ENCODE assay signal across 1 cellular context in genomic region chr17:45293413-45294211, GRCh38.
TF ChIP-seq lines count a peak whose summit lies in the region.

No MANE protein-coding gene starts in this region.

TF ChIP-seq in HepG2, 621 proteins besides CTCF, POLR2A, EP300 and RAD21 (continued from another document and continues in another):
- TF ChIP-seq, protein P1, sequence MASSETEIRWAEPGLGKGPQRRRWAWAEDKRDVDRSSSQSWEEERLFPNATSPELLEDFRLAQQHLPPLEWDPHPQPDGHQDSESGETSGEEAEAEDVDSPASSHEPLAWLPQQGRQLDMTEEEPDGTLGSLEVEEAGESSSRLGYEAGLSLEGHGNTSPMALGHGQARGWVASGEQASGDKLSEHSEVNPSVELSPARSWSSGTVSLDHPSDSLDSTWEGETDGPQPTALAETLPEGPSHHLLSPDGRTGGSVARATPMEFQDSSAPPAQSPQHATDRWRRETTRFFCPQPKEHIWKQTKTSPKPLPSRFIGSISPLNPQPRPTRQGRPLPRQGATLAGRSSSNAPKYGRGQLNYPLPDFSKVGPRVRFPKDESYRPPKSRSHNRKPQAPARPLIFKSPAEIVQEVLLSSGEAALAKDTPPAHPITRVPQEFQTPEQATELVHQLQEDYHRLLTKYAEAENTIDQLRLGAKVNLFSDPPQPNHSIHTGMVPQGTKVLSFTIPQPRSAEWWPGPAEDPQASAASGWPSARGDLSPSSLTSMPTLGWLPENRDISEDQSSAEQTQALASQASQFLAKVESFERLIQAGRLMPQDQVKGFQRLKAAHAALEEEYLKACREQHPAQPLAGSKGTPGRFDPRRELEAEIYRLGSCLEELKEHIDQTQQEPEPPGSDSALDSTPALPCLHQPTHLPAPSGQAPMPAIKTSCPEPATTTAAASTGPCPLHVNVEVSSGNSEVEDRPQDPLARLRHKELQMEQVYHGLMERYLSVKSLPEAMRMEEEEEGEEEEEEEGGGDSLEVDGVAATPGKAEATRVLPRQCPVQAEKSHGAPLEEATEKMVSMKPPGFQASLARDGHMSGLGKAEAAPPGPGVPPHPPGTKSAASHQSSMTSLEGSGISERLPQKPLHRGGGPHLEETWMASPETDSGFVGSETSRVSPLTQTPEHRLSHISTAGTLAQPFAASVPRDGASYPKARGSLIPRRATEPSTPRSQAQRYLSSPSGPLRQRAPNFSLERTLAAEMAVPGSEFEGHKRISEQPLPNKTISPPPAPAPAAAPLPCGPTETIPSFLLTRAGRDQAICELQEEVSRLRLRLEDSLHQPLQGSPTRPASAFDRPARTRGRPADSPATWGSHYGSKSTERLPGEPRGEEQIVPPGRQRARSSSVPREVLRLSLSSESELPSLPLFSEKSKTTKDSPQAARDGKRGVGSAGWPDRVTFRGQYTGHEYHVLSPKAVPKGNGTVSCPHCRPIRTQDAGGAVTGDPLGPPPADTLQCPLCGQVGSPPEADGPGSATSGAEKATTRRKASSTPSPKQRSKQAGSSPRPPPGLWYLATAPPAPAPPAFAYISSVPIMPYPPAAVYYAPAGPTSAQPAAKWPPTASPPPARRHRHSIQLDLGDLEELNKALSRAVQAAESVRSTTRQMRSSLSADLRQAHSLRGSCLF (CRISPR knock-in tag; IDR thresholded peaks at IDR 0.05; ENCODE audit: borderline replicate concordance): no peak
- TF ChIP-seq CREM (IDR thresholded peaks at IDR 0.05) (no peak), CREM (CRISPR knock-in tag; IDR thresholded peaks at IDR 0.05) (no peak), ZFP36L1 (CRISPR knock-in tag; IDR thresholded peaks at IDR 0.05) (no peak), NFYC (CRISPR knock-in tag; IDR thresholded peaks at IDR 0.05) (no peak), ETV5 (CRISPR knock-in tag; IDR thresholded peaks at IDR 0.05; ENCODE audit: borderline replicate concordance) (no peak), RBM39 (IDR thresholded peaks at IDR 0.05; ENCODE audit: low read depth, low read length, poor library complexity, severe bottlenecking) (no peak), XRCC5 (optimal IDR thresholded peaks at IDR 0.05; ENCODE audit: low read length) (peak; percentile 51), MAZ (IDR thresholded peaks at IDR 0.05; ENCODE audit: borderline replicate concordance, low read depth, low read length) (peak; percentile 32; the same call in 1 of the 2 replicates), MAZ (CRISPR knock-in tag; IDR thresholded peaks at IDR 0.05; ENCODE audit: low read depth) (0 out of 2 replicates have a peak, but pooled peaks have one; percentile 26), HHEX (CRISPR knock-in tag; IDR thresholded peaks at IDR 0.05) (no peak), TBX2 (CRISPR knock-in tag; IDR thresholded peaks at IDR 0.05; ENCODE audit: borderline replicate concordance) (peak; percentile 45), TMF1 (CRISPR knock-in tag; IDR thresholded peaks at IDR 0.05; ENCODE audit: low read depth) (no peak), TEF (CRISPR knock-in tag; IDR thresholded peaks at IDR 0.05) (no peak), ZSCAN21 (CRISPR knock-in tag; IDR thresholded peaks at IDR 0.05; ENCODE audit: borderline replicate concordance) (0 out of 2 replicates have a peak, but pooled peaks have one; percentile 30), TRIM24 (CRISPR knock-in tag; IDR thresholded peaks at IDR 0.05) (peak; percentile 49; the same call in 1 of the 2 replicates), ZNF263 (CRISPR knock-in tag; IDR thresholded peaks at IDR 0.05) (peak; percentile 57), ZNF317 (CRISPR knock-in tag; IDR thresholded peaks at IDR 0.05) (no peak), SP2 (CRISPR knock-in tag; IDR thresholded peaks at IDR 0.05) (no peak), JUNB (CRISPR knock-in tag; IDR thresholded peaks at IDR 0.05; ENCODE audit: borderline replicate concordance) (no peak), CENPX (CRISPR knock-in tag; IDR thresholded peaks at IDR 0.05) (no peak), PHF21A (CRISPR knock-in tag; IDR thresholded peaks at IDR 0.05) (peak; percentile 50; the same call in 1 of the 2 replicates), KMT2A (CRISPR knock-in tag; IDR thresholded peaks at IDR 0.05) (no peak), NFYB (CRISPR knock-in tag; IDR thresholded peaks at IDR 0.05) (no peak), ZNF646 (CRISPR knock-in tag; IDR thresholded peaks at IDR 0.05) (peak; percentile 48; the same call in 1 of the 2 replicates), ZNF672 (CRISPR knock-in tag; IDR thresholded peaks at IDR 0.05) (no peak), ZFP82 (CRISPR knock-in tag; IDR thresholded peaks at IDR 0.05; ENCODE audit: borderline replicate concordance) (no peak), ARID5B (CRISPR knock-in tag; IDR thresholded peaks at IDR 0.05) (peak; percentile 64), REL (CRISPR knock-in tag; conservative IDR thresholded peaks at IDR 0.05) (no peak), JARID2 (CRISPR knock-in tag; IDR thresholded peaks at IDR 0.05; ENCODE audit: insufficient replicate concordance) (no peak), ZNF557 (CRISPR knock-in tag; IDR thresholded peaks at IDR 0.05) (no peak), HOXA9 (CRISPR knock-in tag; IDR thresholded peaks at IDR 0.05; ENCODE audit: borderline replicate concordance) (no peak), USF2 (IDR thresholded peaks at IDR 0.05; ENCODE audit: low read depth, low read length) (no peak), USF2 (CRISPR knock-in tag; IDR thresholded peaks at IDR 0.05; ENCODE audit: borderline replicate concordance) (no peak)
- TF ChIP-seq, protein P2, sequence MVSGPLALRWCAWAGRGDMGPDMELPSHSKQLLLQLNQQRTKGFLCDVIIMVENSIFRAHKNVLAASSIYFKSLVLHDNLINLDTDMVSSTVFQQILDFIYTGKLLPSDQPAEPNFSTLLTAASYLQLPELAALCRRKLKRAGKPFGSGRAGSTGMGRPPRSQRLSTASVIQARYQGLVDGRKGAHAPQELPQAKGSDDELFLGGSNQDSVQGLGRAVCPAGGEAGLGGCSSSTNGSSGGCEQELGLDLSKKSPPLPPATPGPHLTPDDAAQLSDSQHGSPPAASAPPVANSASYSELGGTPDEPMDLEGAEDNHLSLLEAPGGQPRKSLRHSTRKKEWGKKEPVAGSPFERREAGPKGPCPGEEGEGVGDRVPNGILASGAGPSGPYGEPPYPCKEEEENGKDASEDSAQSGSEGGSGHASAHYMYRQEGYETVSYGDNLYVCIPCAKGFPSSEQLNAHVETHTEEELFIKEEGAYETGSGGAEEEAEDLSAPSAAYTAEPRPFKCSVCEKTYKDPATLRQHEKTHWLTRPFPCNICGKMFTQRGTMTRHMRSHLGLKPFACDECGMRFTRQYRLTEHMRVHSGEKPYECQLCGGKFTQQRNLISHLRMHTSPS (CRISPR knock-in tag; IDR thresholded peaks at IDR 0.05; ENCODE audit: low read depth): no peak
- TF ChIP-seq, protein P3, sequence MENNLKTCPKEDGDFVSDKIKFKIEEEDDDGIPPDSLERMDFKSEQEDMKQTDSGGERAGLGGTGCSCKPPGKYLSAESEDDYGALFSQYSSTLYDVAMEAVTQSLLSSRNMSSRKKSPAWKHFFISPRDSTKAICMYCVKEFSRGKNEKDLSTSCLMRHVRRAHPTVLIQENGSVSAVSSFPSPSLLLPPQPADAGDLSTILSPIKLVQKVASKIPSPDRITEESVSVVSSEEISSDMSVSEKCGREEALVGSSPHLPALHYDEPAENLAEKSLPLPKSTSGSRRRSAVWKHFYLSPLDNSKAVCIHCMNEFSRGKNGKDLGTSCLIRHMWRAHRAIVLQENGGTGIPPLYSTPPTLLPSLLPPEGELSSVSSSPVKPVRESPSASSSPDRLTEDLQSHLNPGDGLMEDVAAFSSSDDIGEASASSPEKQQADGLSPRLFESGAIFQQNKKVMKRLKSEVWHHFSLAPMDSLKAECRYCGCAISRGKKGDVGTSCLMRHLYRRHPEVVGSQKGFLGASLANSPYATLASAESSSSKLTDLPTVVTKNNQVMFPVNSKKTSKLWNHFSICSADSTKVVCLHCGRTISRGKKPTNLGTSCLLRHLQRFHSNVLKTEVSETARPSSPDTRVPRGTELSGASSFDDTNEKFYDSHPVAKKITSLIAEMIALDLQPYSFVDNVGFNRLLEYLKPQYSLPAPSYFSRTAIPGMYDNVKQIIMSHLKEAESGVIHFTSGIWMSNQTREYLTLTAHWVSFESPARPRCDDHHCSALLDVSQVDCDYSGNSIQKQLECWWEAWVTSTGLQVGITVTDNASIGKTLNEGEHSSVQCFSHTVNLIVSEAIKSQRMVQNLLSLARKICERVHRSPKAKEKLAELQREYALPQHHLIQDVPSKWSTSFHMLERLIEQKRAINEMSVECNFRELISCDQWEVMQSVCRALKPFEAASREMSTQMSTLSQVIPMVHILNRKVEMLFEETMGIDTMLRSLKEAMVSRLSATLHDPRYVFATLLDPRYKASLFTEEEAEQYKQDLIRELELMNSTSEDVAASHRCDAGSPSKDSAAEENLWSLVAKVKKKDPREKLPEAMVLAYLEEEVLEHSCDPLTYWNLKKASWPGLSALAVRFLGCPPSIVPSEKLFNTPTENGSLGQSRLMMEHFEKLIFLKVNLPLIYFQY (CRISPR knock-in tag; IDR thresholded peaks at IDR 0.05; ENCODE audit: borderline replicate concordance): no peak
